In genomic region chr5:139845846-139846681, GRCh38 we compare ENCODE assay signal across 16 cellular contexts. TPM values are rescaled to one million over a fixed set of nuclear protein-coding genes. Genes with fewer than 3 reads are reported as not detected.
A peak's percentile ranks its signal among the peaks of the same experiment; 100 is the strongest.
DNase-seq lines count a peak whose midpoint lies in the region; ATAC-seq and TF ChIP-seq lines count a peak whose summit lies in the region.
"Had no signal": no experiment of that assay in that cellular context is flagged by ENCODE, and none has a peak within 500 bp of the region (broad histone marks: within the 10 kb centered on the region; RNA-seq: fewer than 3 reads in every experiment).

No MANE protein-coding gene starts in this region.

- no peaks in the 10 kb centered on the region for H3K36me3 ChIP-seq in mesenchymal stem cell (ENCODE audit: control insufficient read depth in 1 of 2, insufficient read depth in 2 of 2, low read depth in 1 of 2, low read length in 2 of 2)
- H3K36me3 ChIP-seq: neural progenitor cell had no signal

- no peak overlapping the region for H3K23ac ChIP-seq in mesenchymal stem cell (ENCODE audit: low read length in 2 of 2)

- no peak overlapping the region for H2BK15ac ChIP-seq in mesenchymal stem cell (ENCODE audit: low read depth, poor library complexity, severe bottlenecking)

- H3K4me1 ChIP-seq in mesenchymal stem cell (ENCODE audit: control insufficient read depth, insufficient read depth, low read depth, low read length), result peaks cover 7% of the 10 kb centered on the region
- H3K4me1 ChIP-seq: neural progenitor cell had no signal

- peak overlapping the region in 1 of 2 experiments; percentile 10 for H2BK12ac ChIP-seq in mesenchymal stem cell (ENCODE audit: low read length in 2 of 2)

- no peak overlapping the region for H3K9ac ChIP-seq in mesenchymal stem cell (ENCODE audit: low read length)
- H3K9ac ChIP-seq: neural progenitor cell had no signal

- DNase-seq in DMS 273 (lab: John Stamatoyannopoulos, UW; ENCODE audit: unreplicated experiment) (peak; percentile 70), RWPE1 (ENCODE audit: low spot score) (no peak), left lobe of liver (ENCODE audit: low spot score) (peak; percentile 72), posterior cingulate gyrus (peak in 7 of 10 donors; percentile 27 to 87 (median 46)), coronary artery (ENCODE audit: low spot score) (no peak), NCI-H2029 treated with DMSO at 0.1 percent for 48 hours (lab: John Stamatoyannopoulos, UW) (no peak), mesenchymal stem cell (no peak)
- no peak for DNase-seq in activated CD4-positive, alpha-beta T cell treated with anti-CD3 and anti-CD28 coated beads for 4 hours
- DNase-seq: activated CD4-positive, alpha-beta memory T cell treated with anti-CD3 and anti-CD28 coated beads for 36 hours; activated T-cell treated with anti-CD3 and anti-CD28 coated beads, Interleukin-2, amount 50 U/mL, for 72 hours; AML-193; NCI-H2081; PC-3 had no signal

- no peak overlapping the region for H2AK5ac ChIP-seq in mesenchymal stem cell (ENCODE audit: low read length, severe bottlenecking)

- H3K27ac ChIP-seq in RWPE1 (peak overlapping the region; percentile 31), coronary artery (no peak overlapping the region), mesenchymal stem cell (ENCODE audit: low read length, poor library complexity, severe bottlenecking) (no peak overlapping the region)
- H3K27ac ChIP-seq: neural progenitor cell, tibial nerve had no signal

- H2BK5ac ChIP-seq in mesenchymal stem cell (ENCODE audit: low read depth, low read length, poor library complexity, severe bottlenecking), result no peak overlapping the region

- intact Hi-C loops in posterior cingulate gyrus (cut with DNase I), result no loop called here

- ATAC-seq in left lobe of liver, result peak; percentile 68
- ATAC-seq: activated T-cell treated with anti-CD3 and anti-CD28 coated beads, Interleukin-2, amount 50 U/mL, for 72 hours; PC-3 had no signal

- no peak overlapping the region for H3K14ac ChIP-seq in mesenchymal stem cell (ENCODE audit: low read length in 2 of 2)

- no peak overlapping the region for H3K4me3 ChIP-seq in coronary artery
- no peak overlapping the region for H3K4me3 ChIP-seq in mesenchymal stem cell (ENCODE audit: insufficient read depth in 1 of 2, low read depth in 1 of 2, low read length in 2 of 2)
- H3K4me3 ChIP-seq: neural progenitor cell, tibial nerve had no signal

- H2BK120ac ChIP-seq in mesenchymal stem cell (ENCODE audit: low read depth, low read length), result no peak overlapping the region

- H3K27me3 ChIP-seq in mesenchymal stem cell (ENCODE audit: control insufficient read depth in 1 of 2, insufficient read depth in 1 of 2, low read length in 2 of 2), result peaks cover 36 to 66% of the 10 kb centered on the region in 2 experiments

- H4K8ac ChIP-seq in mesenchymal stem cell (ENCODE audit: low read length), result no peak overlapping the region

- 77% methylated on average over 15 of the region's 18 CpGs for WGBS in mesenchymal stem cell

- H3K4me2 ChIP-seq in mesenchymal stem cell (ENCODE audit: low read length, poor library complexity, severe bottlenecking), result no peak overlapping the region
- H3K4me2 ChIP-seq: neural progenitor cell had no signal

- TF ChIP-seq CTCF in RWPE1 (conservative IDR thresholded peaks at IDR 0.05; ENCODE audit: low read depth) (0 out of 2 replicates have a peak, but pooled peaks have one; percentile 14), coronary artery (IDR thresholded peaks at IDR 0.05) (no peak)

- no peak overlapping the region for H3K4ac ChIP-seq in mesenchymal stem cell (ENCODE audit: low read depth in 1 of 2, low read length in 2 of 2)

- no peaks in the 10 kb centered on the region for H3K9me3 ChIP-seq in mesenchymal stem cell (ENCODE audit: control insufficient read depth, low read length)
- H3K9me3 ChIP-seq: tibial nerve had no signal

- CTCF ChIA-PET in RWPE1 (lab: Yijun Ruan, JAX), result interaction anchor here (0.6 to 5.2 kb wide), 6 partner anchors 18 to 125 kb away, joined by 3 to 37 read pairs (median 4); no protein-coding TSS in a partner anchor

- no peak overlapping the region for H4K91ac ChIP-seq in mesenchymal stem cell (ENCODE audit: low read length)

- no peaks in the 10 kb centered on the region for H3K79me1 ChIP-seq in mesenchymal stem cell (replicated peaks; ENCODE audit: low read length, poor library complexity, severe bottlenecking)

- no peak overlapping the region for H2AFZ ChIP-seq in mesenchymal stem cell (ENCODE audit: low read depth, low read length)
- H2AFZ ChIP-seq: neural progenitor cell had no signal

- POLR2A ChIA-PET in RWPE1 (lab: Yijun Ruan, JAX; ENCODE audit: low non-redundant PET), result no interaction called here

- no peak overlapping the region for H3K18ac ChIP-seq in mesenchymal stem cell (ENCODE audit: low read depth in 1 of 2, low read length in 2 of 2)

RNA-seq across cellular contexts. Expression of gene PSD2, which starts 50.5 kb away (rescaled TPM):
- total RNA-seq in left lobe of liver, result 0.08 TPM
- polyA plus RNA-seq in mesenchymal stem cell (2013, experiment 1 of 2), result 0.07 TPM
- polyA plus RNA-seq in mesenchymal stem cell (2013, experiment 2 of 2), result 0.08 TPM
- total RNA-seq: activated CD4-positive, alpha-beta memory T cell treated with anti-CD3 and anti-CD28 coated beads for 36 hours; activated T-cell treated with anti-CD3 and anti-CD28 coated beads, Interleukin-2, amount 50 U/mL, for 72 hours; PC-3 had no signal
- polyA plus RNA-seq: IgD-negative memory B cell had no signal

Comparison
In these comparisons a context has a peak if more than half of its experiments do, and no peak if none do; other contexts are left out.
1. DNase-seq: peak in DMS 273 (single experiment), left lobe of liver (single experiment) and posterior cingulate gyrus (7 of 10); none in RWPE1 (single experiment), coronary artery (single experiment), activated CD4-positive, alpha-beta T cell treated with anti-CD3 and anti-CD28 coated beads for 4 hours (0 of 2), NCI-H2029 treated with DMSO at 0.1 percent for 48 hours (single experiment) and mesenchymal stem cell (single experiment).